ENCODE assay signal across 23 cellular contexts in the genomic region with DNA sequence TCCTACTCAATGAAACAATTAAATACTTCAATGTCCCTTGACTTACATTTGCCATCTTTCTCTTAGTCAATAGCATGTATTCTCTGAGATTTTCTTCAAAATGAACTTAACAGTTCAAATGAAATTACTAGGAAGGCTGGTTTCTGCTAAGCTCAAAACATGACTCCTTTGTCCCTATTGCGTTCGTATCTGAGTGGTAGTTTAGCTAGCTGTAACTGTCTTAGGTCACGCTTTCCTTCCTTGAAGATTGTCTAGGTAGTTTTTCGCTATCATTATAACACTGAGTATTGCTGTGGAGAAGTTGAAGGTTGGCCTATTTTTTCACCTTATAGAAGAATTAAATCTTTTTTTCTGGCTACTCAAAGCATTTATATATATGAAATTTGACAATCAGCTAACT.
DNase-seq lines count a peak whose midpoint lies in the region; TF ChIP-seq lines count a peak whose summit lies in the region.
"Had no signal": no experiment of that assay in that cellular context is flagged by ENCODE, and none has a peak within 500 bp of the region (broad histone marks: within the 10 kb centered on the region; RNA-seq: fewer than 3 reads in every experiment).

No MANE protein-coding gene starts in this region.

- H3K36me3 Mint-ChIP-seq in neural progenitor cell = no peaks in the 10 kb centered on the region

- no peaks in the 10 kb centered on the region for H3K4me1 ChIP-seq in neural progenitor cell
- H3K4me1 ChIP-seq: BLaER1 had no signal

- DNase-seq in Daoy (ENCODE audit: low read depth) (peak; percentile 13), M059J (ENCODE audit: low read depth) (peak; percentile 9), SK-MEL-5 (ENCODE audit: low read depth, low spot score) (peak; percentile 9), neural progenitor cell (ENCODE audit: low spot score) (no peak), NCI-H2171 (lab: John Stamatoyannopoulos, UW) (no peak), NCI-H748 treated with DMSO at 0.1 percent for 48 hours (lab: John Stamatoyannopoulos, UW) (no peak), DMS114 treated with DMSO at 0.1 percent for 48 hours (lab: John Stamatoyannopoulos, UW; ENCODE audit: unreplicated experiment) (no peak)
- DNase-seq: ACHN; CD4-positive, alpha-beta T cell; COR-L47; DMS 273 treated with DMSO at 0.1 percent for 48 hours; DND-41; H9; KG1; NCI-H1417; NCI-H1694 treated with DMSO at 0.1 percent for 48 hours; NCI-H2081 treated with DMSO at 0.1 percent for 48 hours; NCI-H446 treated with DMSO at 0.1 percent for 48 hours; NCI-H69; SIG-M5; T-helper 1 cell had no signal

- H3K27me3 Mint-ChIP-seq in neural progenitor cell (ENCODE audit: insufficient read depth, low read depth) = no peaks in the 10 kb centered on the region
- H3K27me3 Mint-ChIP-seq: CD4-positive, alpha-beta T cell had no signal

- H3K9me3 ChIP-seq in neural progenitor cell (ENCODE audit: low read depth) = no peaks in the 10 kb centered on the region

- no peak overlapping the region for H3K4me2 ChIP-seq in neural progenitor cell
- H3K4me2 ChIP-seq: BLaER1 had no signal

- no peak overlapping the region for H3K4me3 Mint-ChIP-seq in neural progenitor cell
- H3K4me3 Mint-ChIP-seq: CD4-positive, alpha-beta T cell; H9 had no signal

- no peak overlapping the region for H3K27ac ChIP-seq in neural progenitor cell
- H3K27ac ChIP-seq: BLaER1, HL-60 had no signal

- peaks cover 3% of the 10 kb centered on the region for H3K9me3 Mint-ChIP-seq in neural progenitor cell

- no peak overlapping the region for H3K27ac Mint-ChIP-seq in neural progenitor cell
- H3K27ac Mint-ChIP-seq: CD4-positive, alpha-beta T cell had no signal

- no peak for TF ChIP-seq CTCF in neural progenitor cell (IDR thresholded peaks at IDR 0.05)

- H4K20me1 ChIP-seq in neural progenitor cell (ENCODE audit: low read depth) = no peaks in the 10 kb centered on the region
- H4K20me1 ChIP-seq: BLaER1 had no signal

- H3K79me2 ChIP-seq in neural progenitor cell (ENCODE audit: low read depth) = no peaks in the 10 kb centered on the region

- H3K9ac ChIP-seq in neural progenitor cell = no peak overlapping the region
- H3K9ac ChIP-seq: BLaER1 had no signal

- no peaks in the 10 kb centered on the region for H3F3A ChIP-seq in neural progenitor cell (ENCODE audit: low read depth)

- H3K27me3 ChIP-seq in neural progenitor cell = no peaks in the 10 kb centered on the region
- H3K27me3 ChIP-seq: BLaER1 had no signal

- in situ Hi-C loops in SK-MEL-5 (cut with HindIII; ENCODE audit: low pct_unique_long_range_greater_than_20kb, low sequenced_read_pairs) = no loop called here

- no peaks in the 10 kb centered on the region for H3K36me3 ChIP-seq in neural progenitor cell
- H3K36me3 ChIP-seq: BLaER1 had no signal

- H3K4me3 ChIP-seq in neural progenitor cell = no peak overlapping the region
- H3K4me3 ChIP-seq: BLaER1 had no signal

- peak overlapping the region; percentile 4 for H2AFZ ChIP-seq in neural progenitor cell (replicated peaks)

- H3K4me1 Mint-ChIP-seq in neural progenitor cell = no peaks in the 10 kb centered on the region

Comparison
In these comparisons a context has a peak if more than half of its experiments do, and no peak if none do; other contexts are left out.
1. DNase-seq: peak in Daoy (single experiment), M059J (single experiment) and SK-MEL-5 (single experiment); none in neural progenitor cell (single experiment), NCI-H2171 (single experiment), NCI-H748 treated with DMSO at 0.1 percent for 48 hours (single experiment) and DMS114 treated with DMSO at 0.1 percent for 48 hours (single experiment).